8 cellular contexts compared by ENCODE assay signal in genomic region chr16:8798174-8798527, GRCh38. TPM values are rescaled to one million over a fixed set of nuclear protein-coding genes. Genes with fewer than 3 reads are reported as not detected.
A peak's percentile ranks its signal among the peaks of the same experiment; 100 is the strongest.
DNase-seq lines count a peak whose midpoint lies in the region; ATAC-seq and TF ChIP-seq lines count a peak whose summit lies in the region.

No MANE protein-coding gene starts in this region.

- H3K36me3 ChIP-seq in OCI-LY3 (replicated peaks; ENCODE audit: low read depth, low read length) = peaks cover 23% of the 10 kb centered on the region
- H3K36me3 ChIP-seq in endocrine pancreas (ENCODE audit: control insufficient read depth, insufficient read depth, low read length) = peaks cover 8% of the 10 kb centered on the region

- H3K4me2 ChIP-seq in OCI-LY3 (ENCODE audit: low read length) = peak overlapping the region; percentile 94

- H2AFZ ChIP-seq in OCI-LY3 (ENCODE audit: low read depth, low read length) = peak overlapping the region; percentile 31; the same call in 1 of the 2 replicates

- H3K4me3 ChIP-seq in OCI-LY3 (ENCODE audit: low read length) (peak overlapping the region; percentile 99), endocrine pancreas (ENCODE audit: control insufficient read depth, insufficient read depth, low read length) (peak overlapping the region; percentile 87)

- TF ChIP-seq CTCF in 22Rv1 (IDR thresholded peaks at IDR 0.05) = no peak
- no peak for TF ChIP-seq CTCF in OCI-LY3 (IDR thresholded peaks at IDR 0.05; ENCODE audit: low read depth, low read length)
- no peak for TF ChIP-seq CTCF in neural crest cell (conservative IDR thresholded peaks at IDR 0.05)

- peaks cover 84% of the 10 kb centered on the region for H3K79me2 ChIP-seq in OCI-LY3 (ENCODE audit: low read length)

- H3K9me3 ChIP-seq in OCI-LY3 (ENCODE audit: insufficient read depth, low read length) (no peaks in the 10 kb centered on the region), endocrine pancreas (ENCODE audit: control insufficient read depth, low read length) (no peaks in the 10 kb centered on the region)

- ATAC-seq in GM18870 (IDR thresholded peaks at IDR 0.05; ENCODE audit: unreplicated experiment) = peak; percentile 2
- ATAC-seq in HG02678 (IDR thresholded peaks at IDR 0.05; ENCODE audit: unreplicated experiment) = no peak

- peaks cover 16% of the 10 kb centered on the region for H4K20me1 ChIP-seq in OCI-LY3 (ENCODE audit: insufficient read depth, low read length)

- H3K27me3 Mint-ChIP-seq in neural crest cell (ENCODE audit: low read depth) = no peaks in the 10 kb centered on the region

- H3K4me1 ChIP-seq in OCI-LY3 (ENCODE audit: low read length) (peaks cover 20% of the 10 kb centered on the region), endocrine pancreas (ENCODE audit: control insufficient read depth, insufficient read depth, low read length) (peaks cover 7% of the 10 kb centered on the region)

- H3K4me1 Mint-ChIP-seq in neural crest cell = peaks cover 35% of the 10 kb centered on the region

- H3K27me3 ChIP-seq in OCI-LY3 (ENCODE audit: low read depth, low read length) (no peaks in the 10 kb centered on the region), endocrine pancreas (ENCODE audit: control insufficient read depth, insufficient read depth, low read length) (no peaks in the 10 kb centered on the region)

- no peaks in the 10 kb centered on the region for H3K36me3 Mint-ChIP-seq in neural crest cell (ENCODE audit: low read depth)

- H3K4me3 Mint-ChIP-seq in neural crest cell = peak overlapping the region; percentile 98

- peak overlapping the region; percentile 97 for H3K9ac ChIP-seq in OCI-LY3 (ENCODE audit: low read length)
- peak overlapping the region; percentile 70 for H3K9ac ChIP-seq in endocrine pancreas (ENCODE audit: control insufficient read depth, insufficient read depth, low read length)

- no peaks in the 10 kb centered on the region for H3K9me3 Mint-ChIP-seq in neural crest cell

- H3K27ac Mint-ChIP-seq in neural crest cell (ENCODE audit: unreplicated experiment) = no peak overlapping the region

- H3K27ac ChIP-seq in 22Rv1 (peak overlapping the region; percentile 71), OCI-LY3 (ENCODE audit: low read length) (peak overlapping the region; percentile 64)

- DNase-seq in neural crest cell (ENCODE audit: low read depth, low spot score) = no peak
- DNase-seq in iPS-NIHi11 (ENCODE audit: low spot score) = no peak
- DNase-seq in iPS-NIHi7 (ENCODE audit: extremely low spot score) = no peak

RNA-seq across cellular contexts. Expression of gene PMM2, which starts 0.5 kb away (rescaled TPM):
- 20.8 and 21.5 TPM in 2 replicates for total RNA-seq in neural crest cell

RNA-seq across cellular contexts. Expression of gene TMEM186, which starts 0.7 kb away (rescaled TPM):
- total RNA-seq in neural crest cell = 11.1 and 11.8 TPM in 2 replicates
